In genomic region chr4:121632686-121633085, GRCh38 we compare ENCODE assay signal across 20 cellular contexts.
DNase-seq lines count a peak whose midpoint lies in the region; ATAC-seq, FAIRE-seq and TF ChIP-seq lines count a peak whose summit lies in the region.
"Had no signal": no experiment of that assay in that cellular context is flagged by ENCODE, and none has a peak within 500 bp of the region (broad histone marks: within the 10 kb centered on the region; RNA-seq: fewer than 3 reads in every experiment).

No MANE protein-coding gene starts in this region.

- H3K23ac ChIP-seq in H1 (ENCODE audit: insufficient read length) (no peak overlapping the region), neuronal stem cell (ENCODE audit: low read depth, low read length, poor library complexity) (no peak overlapping the region)

- H3K36me3 ChIP-seq in H1 (ENCODE audit: control insufficient read depth in 2 of 4, insufficient read depth in 4 of 4, low read length in 3 of 4) (no peaks in the 10 kb centered on the region), neuronal stem cell (replicated peaks in 1 of 2; ENCODE audit: control insufficient read depth in 2 of 2, insufficient read depth in 2 of 2, low read length in 2 of 2) (no peaks in the 10 kb centered on the region)
- H3K36me3 ChIP-seq: BLaER1 treated with 17β-estradiol and CSF1 and Interleukin-3, amounts not matched to agents 10 nM and 100 nM had no signal

- no peak overlapping the region for H4K5ac ChIP-seq in H1 (ENCODE audit: insufficient read length, low read depth, low read length)

- TF ChIP-seq EP300 in H1 (IDR thresholded peaks at IDR 0.05; ENCODE audit: borderline replicate concordance in 1 of 2, low read depth in 2 of 2, low read length in 2 of 2), result no peak

- H3K4me3 ChIP-seq in H1 (ENCODE audit: extremely low read depth in 1 of 4, insufficient read depth in 2 of 4, low read depth in 3 of 4, low read length in 4 of 4) (no peak overlapping the region), neuronal stem cell (ENCODE audit: low read length in 2 of 2) (no peak overlapping the region)
- H3K4me3 ChIP-seq: A549; BLaER1 treated with 17β-estradiol and CSF1 and Interleukin-3, amounts not matched to agents 10 nM and 100 nM had no signal

- WGBS in H1 (ENCODE audit: extremely low coverage in 1 of 2, insufficient coverage in 1 of 2, insufficient read length in 1 of 2, insufficient replicate concordance in 2 of 2, low coverage in 1 of 2, low lambda C conversion rate in 2 of 2, missing lambda C conversion rate in 1 of 2), 2 experiments, result 93% methylated on average over 8 of the region's 8 CpGs; no CpG with 5 or more reads in 1 of the 2 experiments
- no CpG with 5 or more reads among the region's 8 CpGs for WGBS in neuronal stem cell (ENCODE audit: extremely low coverage in 2 of 2, insufficient read length in 2 of 2, insufficient replicate concordance in 1 of 2), 2 donors

- ATAC-seq in GM19324 (IDR thresholded peaks at IDR 0.05; ENCODE audit: low FRiP score, unreplicated experiment) (no peak), HG03135 (IDR thresholded peaks at IDR 0.05; ENCODE audit: unreplicated experiment) (no peak)
- ATAC-seq: A549; CD8-positive, alpha-beta T cell had no signal

- H2BK12ac ChIP-seq in H1 (ENCODE audit: low read depth, low read length), result no peak overlapping the region
- no peak overlapping the region for H2BK12ac ChIP-seq in neuronal stem cell (ENCODE audit: low read length)

- CTCF ChIA-PET in H1 (lab: Charles Lee; ENCODE audit: partially characterized antibody), result interaction anchor here (0.6 kb wide), 1 partner anchor 74 kb away, joined by 4 read pairs; no protein-coding TSS in a partner anchor

- peaks cover 0 to 2% (median 0%) of the 10 kb centered on the region in 4 experiments; a peak in 1 of 7 replicates for H3K4me1 ChIP-seq in H1 (replicated peaks in 1 of 4; ENCODE audit: control insufficient read depth in 3 of 4, insufficient read depth in 4 of 4, low read length in 3 of 4)
- peaks cover 3 to 18% of the 10 kb centered on the region in 2 donors for H3K4me1 ChIP-seq in neuronal stem cell (ENCODE audit: control insufficient read depth in 2 of 2, insufficient read depth in 1 of 2, low read depth in 1 of 2, low read length in 2 of 2)
- H3K4me1 ChIP-seq: A549; BLaER1 treated with 17β-estradiol and CSF1 and Interleukin-3, amounts not matched to agents 10 nM and 100 nM; Caco-2 had no signal

- H2BK5ac ChIP-seq in H1 (ENCODE audit: low read depth, low read length), result no peak overlapping the region
- H2BK5ac ChIP-seq in neuronal stem cell (ENCODE audit: low read length), result no peak overlapping the region

- H3K27ac ChIP-seq in H1 (ENCODE audit: low read depth, low read length) (no peak overlapping the region), neuronal stem cell (replicated peaks; ENCODE audit: low read length) (no peak overlapping the region)
- H3K27ac ChIP-seq: 22Rv1; A549; BLaER1 treated with 17β-estradiol and CSF1 and Interleukin-3, amounts not matched to agents 10 nM and 100 nM; C4-2B had no signal

- H4K91ac ChIP-seq in H1 (replicated peaks; ENCODE audit: insufficient read length, low read length) (no peak overlapping the region), neuronal stem cell (ENCODE audit: low read depth, low read length, poor library complexity) (no peak overlapping the region)

- H3K79me1 ChIP-seq in H1 (ENCODE audit: low read depth, low read length) (no peaks in the 10 kb centered on the region), neuronal stem cell (ENCODE audit: low read depth, low read length) (no peaks in the 10 kb centered on the region)

- H3K9me3 ChIP-seq in H1 (ENCODE audit: insufficient read depth in 2 of 2, low read depth in 1 of 2, low read length in 1 of 2) (no peaks in the 10 kb centered on the region), neuronal stem cell (replicated peaks in 1 of 2; ENCODE audit: control insufficient read depth in 2 of 2, insufficient read depth in 1 of 2, low read depth in 1 of 2, low read length in 2 of 2) (peaks cover 0 to 19% of the 10 kb centered on the region in 2 donors)
- H3K9me3 ChIP-seq: A549; BLaER1 treated with 17β-estradiol and CSF1 and Interleukin-3, amounts not matched to agents 10 nM and 100 nM; Caco-2 had no signal

- no peaks in the 10 kb centered on the region for H3K23me2 ChIP-seq in H1 (ENCODE audit: low read depth, low read length)

- no peak overlapping the region for H3K4ac ChIP-seq in H1 (replicated peaks; ENCODE audit: insufficient read length, low read depth, low read length)
- no peak overlapping the region for H3K4ac ChIP-seq in neuronal stem cell (ENCODE audit: low read length)

- peak; percentile 39 for FAIRE-seq in H1 (lab: Jason Lieb, UNC)
- FAIRE-seq: A549, D721Med, G401.6, GM12891 had no signal

- H3K79me2 ChIP-seq in H1 (ENCODE audit: control insufficient read depth in 1 of 2, insufficient read depth in 2 of 2, low read length in 2 of 2), result no peaks in the 10 kb centered on the region

- no peak for TF ChIP-seq RAD21 in H1 (IDR thresholded peaks at IDR 0.05 in 1 of 2, conservative IDR thresholded peaks at IDR 0.05 in 1 of 2; ENCODE audit: low read depth in 2 of 2, low read length in 2 of 2)

- no peak overlapping the region for H2BK20ac ChIP-seq in H1 (ENCODE audit: low read length)

- POLR2A ChIA-PET in H1 (lab: Charles Lee; ENCODE audit: partially characterized antibody), result no interaction called here

- no peak overlapping the region for H3K4me2 ChIP-seq in H1 (ENCODE audit: insufficient read depth in 1 of 2, low read depth in 2 of 2, low read length in 2 of 2)
- no peak overlapping the region for H3K4me2 ChIP-seq in neuronal stem cell (ENCODE audit: insufficient read depth, low read length, poor library complexity, severe bottlenecking)
- H3K4me2 ChIP-seq: A549; BLaER1 treated with 17β-estradiol and CSF1 and Interleukin-3, amounts not matched to agents 10 nM and 100 nM had no signal

- H3K9ac ChIP-seq in H1 (replicated peaks in 1 of 4; ENCODE audit: extremely low read depth in 1 of 4, low read depth in 3 of 4, low read length in 3 of 4) (no peak overlapping the region), neuronal stem cell (ENCODE audit: low read depth, low read length, poor library complexity) (no peak overlapping the region)
- H3K9ac ChIP-seq: BLaER1 treated with 17β-estradiol and CSF1 and Interleukin-3, amounts not matched to agents 10 nM and 100 nM had no signal

- DNase-seq in NCI-H460 (ENCODE audit: extremely low read depth, low read depth), result peak; percentile 1
- DNase-seq in H1 (ENCODE audit: low read depth in 1 of 2, low spot score in 2 of 2), result no peak
- no peak for DNase-seq in neuronal stem cell (ENCODE audit: low spot score)
- no peak for DNase-seq in NCI-H226
- DNase-seq: AML-193; Calu3; CD4-positive, alpha-beta T cell; CD8-positive, alpha-beta T cell; DMS79 treated with DMSO at 0.1 percent for 48 hours; GF-D8 had no signal

- no peaks in the 10 kb centered on the region for H4K20me1 ChIP-seq in H1 (replicated peaks in 1 of 2; ENCODE audit: control insufficient read depth in 1 of 2, insufficient read depth in 2 of 2, low read length in 2 of 2)
- H4K20me1 ChIP-seq: BLaER1 treated with 17β-estradiol and CSF1 and Interleukin-3, amounts not matched to agents 10 nM and 100 nM had no signal

- no peak overlapping the region for H4K8ac ChIP-seq in H1 (ENCODE audit: extremely low read depth, insufficient read depth, low read length)
- H4K8ac ChIP-seq in neuronal stem cell (ENCODE audit: low read depth, low read length), result no peak overlapping the region

- no peak for TF ChIP-seq POLR2A in H1 (IDR thresholded peaks at IDR 0.05; ENCODE audit: control extremely low read depth in 1 of 2, low read depth in 2 of 2, low read length in 2 of 2)

- H2AK5ac ChIP-seq in H1 (ENCODE audit: low read depth, low read length) (no peak overlapping the region), neuronal stem cell (ENCODE audit: low read depth, low read length) (no peak overlapping the region)

- no peak overlapping the region for H2AFZ ChIP-seq in H1 (ENCODE audit: low read length)
- peak overlapping the region; percentile 47 for H2AFZ ChIP-seq in neuronal stem cell (ENCODE audit: low read length)

- H3K56ac ChIP-seq in H1 (replicated peaks; ENCODE audit: insufficient read length, low read depth, low read length), result no peak overlapping the region

- H3K14ac ChIP-seq in H1 (ENCODE audit: insufficient read length) (no peak overlapping the region), neuronal stem cell (ENCODE audit: low read length) (no peak overlapping the region)

- H2BK15ac ChIP-seq in H1 (ENCODE audit: low read length) (no peak overlapping the region), neuronal stem cell (ENCODE audit: low read length) (no peak overlapping the region)

- H3K27me3 ChIP-seq in H1 (replicated peaks in 1 of 4; ENCODE audit: control insufficient read depth in 3 of 4, extremely low read depth in 1 of 4, insufficient read depth in 3 of 4, low read length in 3 of 4) (no peaks in the 10 kb centered on the region), neuronal stem cell (ENCODE audit: control insufficient read depth in 3 of 3, insufficient read depth in 3 of 3, low read depth in 1 of 3, low read length in 3 of 3) (no peaks in the 10 kb centered on the region)
- H3K27me3 ChIP-seq: BLaER1 treated with 17β-estradiol and CSF1 and Interleukin-3, amounts not matched to agents 10 nM and 100 nM had no signal

- H3K18ac ChIP-seq in H1 (ENCODE audit: extremely low read depth, low read length), result no peak overlapping the region
- no peak overlapping the region for H3K18ac ChIP-seq in neuronal stem cell (ENCODE audit: low read length)

- TF ChIP-seq CTCF in H1 (IDR thresholded peaks at IDR 0.05; ENCODE audit: control extremely low read depth in 1 of 3, insufficient read depth in 1 of 3, low read depth in 1 of 3, low read length in 3 of 3), result no peak

- H2BK120ac ChIP-seq in H1 (replicated peaks; ENCODE audit: low read depth, low read length) (no peak overlapping the region), neuronal stem cell (ENCODE audit: low read depth, low read length) (no peak overlapping the region)

TF ChIP-seq in H1, 55 proteins besides CTCF, POLR2A, EP300 and RAD21 (continues in another document):
- TF ChIP-seq HDAC2 (IDR thresholded peaks at IDR 0.05; ENCODE audit: borderline replicate concordance in 1 of 2, low read depth in 2 of 2, low read length in 2 of 2) (no peak), BACH1 (IDR thresholded peaks at IDR 0.05; ENCODE audit: low read length) (no peak), TBP (IDR thresholded peaks at IDR 0.05; ENCODE audit: low read depth, low read length) (no peak), YY1 (IDR thresholded peaks at IDR 0.05; ENCODE audit: low read depth, low read length) (no peak), FOSL1 (IDR thresholded peaks at IDR 0.05; ENCODE audit: insufficient read depth, low read depth, low read length) (no peak), ZNF274 (IDR thresholded peaks at IDR 0.05; ENCODE audit: borderline replicate concordance, extremely low read depth, low read length) (no peak), BRCA1 (IDR thresholded peaks at IDR 0.05; ENCODE audit: low read depth, low read length) (no peak), POU5F1 (IDR thresholded peaks at IDR 0.05; ENCODE audit: low read depth, low read length) (no peak), RXRA (IDR thresholded peaks at IDR 0.05; ENCODE audit: insufficient read depth, low read depth, low read length) (no peak), SIX5 (IDR thresholded peaks at IDR 0.05; ENCODE audit: low read depth, low read length) (no peak), CEBPB (IDR thresholded peaks at IDR 0.05; ENCODE audit: low read depth, low read length) (no peak), CHD1 (IDR thresholded peaks at IDR 0.05; ENCODE audit: low read depth, low read length) (no peak)
